Comparison of ENCODE assay signal across 13 cellular contexts in the genomic region with DNA sequence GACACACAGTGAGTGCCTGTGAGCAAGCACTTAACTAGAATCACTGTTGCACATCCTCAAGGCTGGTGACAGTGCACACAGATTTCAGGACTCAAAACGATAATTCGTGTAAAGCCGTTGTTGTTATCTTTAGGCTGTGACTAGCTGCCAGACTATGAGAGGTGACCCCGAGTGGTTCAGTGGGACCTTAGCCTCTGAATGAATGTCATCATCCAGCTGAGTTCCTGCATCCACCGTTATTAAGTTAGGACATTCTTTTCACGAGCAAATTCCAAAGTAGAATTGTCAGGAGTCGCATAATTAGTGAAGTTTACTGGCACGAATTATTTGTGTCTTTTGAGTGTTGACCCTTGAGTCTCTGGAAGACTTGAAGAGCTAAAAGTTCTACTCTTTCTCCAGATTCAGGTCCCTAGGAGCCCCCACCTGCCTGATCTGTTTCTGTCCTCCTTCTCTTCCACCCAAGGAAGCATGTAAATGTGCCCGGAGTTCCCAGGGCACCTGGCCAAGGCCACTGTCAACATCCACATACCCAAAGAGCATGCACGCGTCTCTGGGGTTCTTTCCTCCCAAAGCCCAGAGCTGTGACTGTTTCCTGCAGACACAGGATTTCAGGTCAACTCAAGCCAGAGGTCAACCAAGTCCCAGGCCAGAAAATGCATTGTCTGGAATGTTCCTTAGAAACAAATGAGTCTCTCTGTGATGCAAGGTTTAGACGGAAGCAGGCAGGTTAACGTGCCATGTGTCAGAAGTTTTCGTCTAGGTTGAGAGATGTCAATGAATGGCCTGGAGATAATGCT.
A peak's percentile ranks its signal among the peaks of the same experiment; 100 is the strongest.
DNase-seq lines count a peak whose midpoint lies in the region; ATAC-seq, FAIRE-seq and TF ChIP-seq lines count a peak whose summit lies in the region.
"Had no signal": no experiment of that assay in that cellular context is flagged by ENCODE, and none has a peak within 500 bp of the region (broad histone marks: within the 10 kb centered on the region; RNA-seq: fewer than 3 reads in every experiment).

No MANE protein-coding gene starts in this region.

- no peak for FAIRE-seq in bronchial epithelial cell (lab: Jason Lieb, UNC)
- FAIRE-seq: keratinocyte had no signal

- no peak for TF ChIP-seq CTCF in bronchial epithelial cell (IDR thresholded peaks at IDR 0.05; ENCODE audit: insufficient read depth, low read length, severe bottlenecking)
- no peak for TF ChIP-seq CTCF in psoas muscle (IDR thresholded peaks at IDR 0.05)

- intact Hi-C loops in right cardiac atrium (cut with DNase I) (no loop called here), psoas muscle (cut with DNase I) (no loop called here)

- ATAC-seq in right cardiac atrium (peak in 1 of 2 donors; percentile 18), psoas muscle (peak in 2 of 4 donors; percentile 21 to 47), GM18861 (IDR thresholded peaks at IDR 0.05; ENCODE audit: unreplicated experiment) (no peak)
- ATAC-seq: activated CD8-positive, alpha-beta T cell treated with anti-CD3 and anti-CD28 coated beads, Interleukin-2, amount 10 ng/mL, durations not matched to agents 7 days and 5 days had no signal

- H3K27me3 ChIP-seq in BLaER1 (no peaks in the 10 kb centered on the region), bronchial epithelial cell (ENCODE audit: control insufficient read depth, insufficient read depth, low read length) (no peaks in the 10 kb centered on the region), right cardiac atrium (ENCODE audit: control insufficient read depth, insufficient read depth) (no peaks in the 10 kb centered on the region), psoas muscle (ENCODE audit: insufficient read depth in 3 of 3, low read length in 2 of 3) (no peaks in the 10 kb centered on the region)

- H3K36me3 ChIP-seq in BLaER1 (no peaks in the 10 kb centered on the region), bronchial epithelial cell (ENCODE audit: control insufficient read depth, insufficient read depth, low read length) (no peaks in the 10 kb centered on the region), psoas muscle (ENCODE audit: insufficient read depth in 1 of 2, low read depth in 1 of 2) (no peaks in the 10 kb centered on the region)

- H3K4me3 ChIP-seq in BLaER1: no peak overlapping the region
- no peak overlapping the region for H3K4me3 ChIP-seq in bronchial epithelial cell (ENCODE audit: low read depth, low read length)
- no peak overlapping the region for H3K4me3 ChIP-seq in right cardiac atrium (ENCODE audit: low read length)
- H3K4me3 ChIP-seq in psoas muscle: no peak overlapping the region

- 28% methylated on average over 14 of the region's 14 CpGs for WGBS in right cardiac atrium
- WGBS in psoas muscle, 3 donors: 36 to 50% (median 49%) methylated on average over 14 of the region's 14 CpGs

- POLR2A ChIA-PET in HEK293T (lab: Yijun Ruan, JAX): no interaction called here

- H3K27ac ChIP-seq in BLaER1 (peak overlapping the region; percentile 16; the same call in 1 of the 2 replicates), right cardiac atrium (ENCODE audit: low read length) (peak overlapping the region; percentile 72), psoas muscle (peak overlapping the region; percentile 56)

- no peaks in the 10 kb centered on the region for H4K20me1 ChIP-seq in BLaER1

- CTCF ChIA-PET in HEK293T (lab: Yijun Ruan, JAX): no interaction called here

- H3K9me3 ChIP-seq in BLaER1 (peaks cover 13% of the 10 kb centered on the region), right cardiac atrium (ENCODE audit: control insufficient read depth, low read length) (no peaks in the 10 kb centered on the region), psoas muscle (no peaks in the 10 kb centered on the region)

- no peak overlapping the region for H3K9ac ChIP-seq in BLaER1

- no peak overlapping the region for H3K4me2 ChIP-seq in BLaER1

- peak; percentile 32 for DNase-seq in bronchial epithelial cell (ENCODE audit: low read depth)
- DNase-seq in right cardiac atrium: peak in 2 of 3 donors; percentile 45 to 81
- DNase-seq in psoas muscle: peak in 1 of 2 donors; percentile 40
- no peak for DNase-seq in NCI-H2227 (lab: John Stamatoyannopoulos, UW; ENCODE audit: unreplicated experiment)
- no peak for DNase-seq in SW480 (ENCODE audit: low spot score)
- no peak for DNase-seq in HEK293T (ENCODE audit: extremely low spot score)
- DNase-seq: activated CD8-positive, alpha-beta T cell treated with anti-CD3 and anti-CD28 coated beads, Interleukin-2, amount 10 ng/mL, durations not matched to agents 7 days and 5 days; AML-193; NCI-H2171 treated with DMSO at 0.1 percent for 48 hours; T-helper 2 cell had no signal

- H3K4me1 ChIP-seq in BLaER1 (peaks cover 58% of the 10 kb centered on the region), right cardiac atrium (ENCODE audit: control insufficient read depth, insufficient read depth, low read length) (peaks cover 24% of the 10 kb centered on the region), psoas muscle (peaks cover 55% of the 10 kb centered on the region)

TF ChIP-seq in HEK293T, 16 proteins besides CTCF, POLR2A, EP300 and RAD21:
- no peak for TF ChIP-seq ELF4 (IDR thresholded peaks at IDR 0.05)
- no peak for TF ChIP-seq FOXK2 (IDR thresholded peaks at IDR 0.05)
- TF ChIP-seq CTBP1 (IDR thresholded peaks at IDR 0.05; ENCODE audit: borderline replicate concordance): no peak
- no peak for TF ChIP-seq TARDBP (IDR thresholded peaks at IDR 0.05)
- no peak for TF ChIP-seq LEF1 (IDR thresholded peaks at IDR 0.05; ENCODE audit: borderline replicate concordance)
- TF ChIP-seq SP1 (IDR thresholded peaks at IDR 0.05): no peak
- no peak for TF ChIP-seq ZNF384 (IDR thresholded peaks at IDR 0.05)
- TF ChIP-seq FOXA1 (IDR thresholded peaks at IDR 0.05): no peak
- TF ChIP-seq ARNT (IDR thresholded peaks at IDR 0.05): no peak
- TF ChIP-seq, protein P1, sequence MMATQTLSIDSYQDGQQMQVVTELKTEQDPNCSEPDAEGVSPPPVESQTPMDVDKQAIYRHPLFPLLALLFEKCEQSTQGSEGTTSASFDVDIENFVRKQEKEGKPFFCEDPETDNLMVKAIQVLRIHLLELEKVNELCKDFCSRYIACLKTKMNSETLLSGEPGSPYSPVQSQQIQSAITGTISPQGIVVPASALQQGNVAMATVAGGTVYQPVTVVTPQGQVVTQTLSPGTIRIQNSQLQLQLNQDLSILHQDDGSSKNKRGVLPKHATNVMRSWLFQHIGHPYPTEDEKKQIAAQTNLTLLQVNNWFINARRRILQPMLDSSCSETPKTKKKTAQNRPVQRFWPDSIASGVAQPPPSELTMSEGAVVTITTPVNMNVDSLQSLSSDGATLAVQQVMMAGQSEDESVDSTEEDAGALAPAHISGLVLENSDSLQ (IDR thresholded peaks at IDR 0.05): no peak
- no peak for TF ChIP-seq L3MBTL2 (conservative IDR thresholded peaks at IDR 0.05)
- no peak for TF ChIP-seq FOXM1 (IDR thresholded peaks at IDR 0.05; ENCODE audit: borderline replicate concordance)
- no peak for TF ChIP-seq SUZ12 (IDR thresholded peaks at IDR 0.05)
- no peak for TF ChIP-seq BHLHE40 (IDR thresholded peaks at IDR 0.05; ENCODE audit: borderline replicate concordance)
- TF ChIP-seq HDGF (IDR thresholded peaks at IDR 0.05; ENCODE audit: borderline replicate concordance): no peak
- TF ChIP-seq NFRKB (IDR thresholded peaks at IDR 0.05): no peak

Comparison
In these comparisons a context has a peak if more than half of its experiments do, and no peak if none do; other contexts are left out.
1. H3K27ac ChIP-seq: peak in every context shown above with its lines; median percentile 72 in right cardiac atrium; 56 in psoas muscle; 16 in BLaER1.
2. DNase-seq: peak in bronchial epithelial cell (single experiment) and right cardiac atrium (2 of 3); none in NCI-H2227 (single experiment), SW480 (single experiment) and HEK293T (single experiment).